In the genomic region with DNA sequence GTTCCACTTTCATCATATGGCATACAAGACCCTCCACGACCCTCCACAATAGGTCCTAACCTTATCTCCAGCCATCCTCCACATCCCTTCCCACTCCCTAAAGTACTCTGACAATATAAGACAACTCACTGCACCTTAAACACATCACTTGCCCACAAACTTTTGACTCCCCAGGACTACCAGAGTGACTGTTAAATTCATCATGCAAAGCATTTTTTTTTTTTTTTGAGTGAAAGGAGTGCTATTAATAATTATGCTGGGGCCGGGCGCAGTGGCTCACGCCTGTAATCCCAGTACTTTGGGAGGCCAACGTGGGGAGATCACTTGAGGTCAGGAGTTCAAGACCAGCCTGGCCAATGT, we compare ENCODE assay signal across 27 cellular contexts. TPM values are rescaled to one million over a fixed set of nuclear protein-coding genes. Genes with fewer than 3 reads are reported as not detected.
DNase-seq lines count a peak whose midpoint lies in the region; ATAC-seq and TF ChIP-seq lines count a peak whose summit lies in the region.
"Had no signal": no experiment of that assay in that cellular context is flagged by ENCODE, and none has a peak within 500 bp of the region (broad histone marks: within the 10 kb centered on the region; RNA-seq: fewer than 3 reads in every experiment).

No MANE protein-coding gene starts in this region.

- no peaks in the 10 kb centered on the region for H3F3A ChIP-seq in neural progenitor cell (ENCODE audit: low read depth)

- peak; percentile 58 to 60 for ATAC-seq in activated T-cell treated with anti-CD3 and anti-CD28 coated beads, Interleukin-2, amount 50 U/mL, for 72 hours (replicated peaks in 1 of 2)
- peak; percentile 51 for ATAC-seq in GM21723 (IDR thresholded peaks at IDR 0.05; ENCODE audit: unreplicated experiment)
- ATAC-seq in lower lobe of right lung, result no peak
- ATAC-seq in HG02885 (IDR thresholded peaks at IDR 0.05; ENCODE audit: poor library complexity, unreplicated experiment), result no peak
- ATAC-seq: gastrocnemius medialis; HCT116; naive thymus-derived CD4-positive, alpha-beta T cell had no signal

- H3K27ac Mint-ChIP-seq in activated T-cell treated with anti-CD3 and anti-CD28 coated beads, Interleukin-2, amount 50 U/mL, for 72 hours, result no peak overlapping the region
- H3K27ac Mint-ChIP-seq in neural progenitor cell, result peak overlapping the region; percentile 11
- H3K27ac Mint-ChIP-seq: CD4-positive, alpha-beta memory T cell; naive thymus-derived CD4-positive, alpha-beta T cell had no signal

- H3K27me3 ChIP-seq in Karpas-422 (ENCODE audit: low read length) (no peaks in the 10 kb centered on the region), neural progenitor cell (no peaks in the 10 kb centered on the region), lower lobe of right lung (ENCODE audit: low read depth) (no peaks in the 10 kb centered on the region), ascending aorta (no peaks in the 10 kb centered on the region)
- H3K27me3 ChIP-seq: gastrocnemius medialis, stomach, vagina had no signal

- peaks cover 37% of the 10 kb centered on the region for H3K4me1 Mint-ChIP-seq in activated T-cell treated with anti-CD3 and anti-CD28 coated beads, Interleukin-2, amount 50 U/mL, for 72 hours (ENCODE audit: low read depth)
- peaks cover 14% of the 10 kb centered on the region for H3K4me1 Mint-ChIP-seq in neural progenitor cell
- H3K4me1 Mint-ChIP-seq: CD4-positive, alpha-beta memory T cell had no signal

- H3K9me3 Mint-ChIP-seq in activated T-cell treated with anti-CD3 and anti-CD28 coated beads, Interleukin-2, amount 50 U/mL, for 72 hours, result peaks cover 3 to 4% of the 10 kb centered on the region in 2 donors
- peaks cover 5% of the 10 kb centered on the region for H3K9me3 Mint-ChIP-seq in neural progenitor cell

- peak overlapping the region; percentile 95 for H3K27ac ChIP-seq in Karpas-422 (ENCODE audit: low read length)
- H3K27ac ChIP-seq in neural progenitor cell, result no peak overlapping the region
- no peak overlapping the region for H3K27ac ChIP-seq in lower lobe of right lung
- H3K27ac ChIP-seq in ascending aorta, result no peak overlapping the region
- H3K27ac ChIP-seq: epithelial cell of prostate, gastrocnemius medialis, HL-60, stomach, vagina, WERI-Rb-1 had no signal

- peaks cover 2 to 5% of the 10 kb centered on the region in 2 donors for H3K36me3 Mint-ChIP-seq in activated T-cell treated with anti-CD3 and anti-CD28 coated beads, Interleukin-2, amount 50 U/mL, for 72 hours (ENCODE audit: insufficient read depth in 2 of 2)
- H3K36me3 Mint-ChIP-seq in neural progenitor cell, result peaks cover 1% of the 10 kb centered on the region
- H3K36me3 Mint-ChIP-seq: CD4-positive, alpha-beta memory T cell had no signal

- DNase-seq in activated T-cell treated with anti-CD3 and anti-CD28 coated beads, Interleukin-2, amount 50 U/mL, for 72 hours, result no peak
- no peak for DNase-seq in activated T-cell treated with anti-CD3 and anti-CD28 coated beads, Interleukin-2, amount 50 U/mL, for 1 hour
- DNase-seq in Karpas-422, result peak; percentile 92
- no peak for DNase-seq in neural progenitor cell (ENCODE audit: low spot score)
- DNase-seq in lower lobe of right lung, result no peak
- DNase-seq in ascending aorta (ENCODE audit: low spot score in 2 of 2), result no peak
- DNase-seq: CD4-positive, alpha-beta memory T cell; dermis blood vessel endothelial cell; DMS79 treated with DMSO at 0.1 percent for 48 hours; gastrocnemius medialis; KBM-7; naive thymus-derived CD4-positive, alpha-beta T cell; NCI-H1105 treated with DMSO at 0.1 percent for 48 hours; NCI-H2171; NCI-H82; posterior cingulate gyrus; small intestine; stomach; T-helper 1 cell; WERI-Rb-1 had no signal

- intact Hi-C loops in lower lobe of right lung (cut with DNase I), result no loop called here
- intact Hi-C loops in ascending aorta (cut with DNase I), result no loop called here

- H4K20me1 ChIP-seq in Karpas-422 (ENCODE audit: insufficient read depth, low read depth, low read length) (no peaks in the 10 kb centered on the region), neural progenitor cell (ENCODE audit: low read depth) (no peaks in the 10 kb centered on the region)

- H3K79me2 ChIP-seq in Karpas-422 (ENCODE audit: low read length), result peaks cover 97% of the 10 kb centered on the region
- H3K79me2 ChIP-seq in neural progenitor cell (ENCODE audit: low read depth), result no peaks in the 10 kb centered on the region

- no peaks in the 10 kb centered on the region for H3K9me2 ChIP-seq in Karpas-422 (replicated peaks; ENCODE audit: insufficient read depth, low read length)

- H3K4me1 ChIP-seq in Karpas-422 (ENCODE audit: low read length) (peaks cover 72% of the 10 kb centered on the region), neural progenitor cell (peaks cover 10% of the 10 kb centered on the region), lower lobe of right lung (no peaks in the 10 kb centered on the region), ascending aorta (peaks cover 0 to 3% of the 10 kb centered on the region in 2 donors)
- H3K4me1 ChIP-seq: gastrocnemius medialis, vagina had no signal

- H2AFZ ChIP-seq in Karpas-422 (ENCODE audit: low read length) (no peak overlapping the region), neural progenitor cell (replicated peaks) (no peak overlapping the region)

- H3K36me3 ChIP-seq in Karpas-422 (ENCODE audit: insufficient read depth, low read length) (peaks cover 32% of the 10 kb centered on the region), neural progenitor cell (no peaks in the 10 kb centered on the region), lower lobe of right lung (no peaks in the 10 kb centered on the region), ascending aorta (no peaks in the 10 kb centered on the region)
- H3K36me3 ChIP-seq: gastrocnemius medialis, stomach, vagina, WERI-Rb-1 had no signal

- TF ChIP-seq CTCF in neural progenitor cell (IDR thresholded peaks at IDR 0.05) (no peak), lower lobe of right lung (IDR thresholded peaks at IDR 0.05) (no peak), ascending aorta (IDR thresholded peaks at IDR 0.05) (no peak)

- H3K9me3 ChIP-seq in Karpas-422 (ENCODE audit: low read length), result peaks cover 6% of the 10 kb centered on the region; the same call in 1 of the 2 replicates
- no peaks in the 10 kb centered on the region for H3K9me3 ChIP-seq in neural progenitor cell (ENCODE audit: low read depth)
- peaks cover 4% of the 10 kb centered on the region for H3K9me3 ChIP-seq in lower lobe of right lung
- H3K9me3 ChIP-seq in ascending aorta, result peaks cover 0 to 5% of the 10 kb centered on the region in 2 donors
- H3K9me3 ChIP-seq: gastrocnemius medialis, vagina had no signal

- H3K4me3 ChIP-seq in Karpas-422 (ENCODE audit: low read length) (peak overlapping the region; percentile 46; the same call in 1 of the 2 replicates), neural progenitor cell (no peak overlapping the region), lower lobe of right lung (no peak overlapping the region), ascending aorta (no peak overlapping the region)
- H3K4me3 ChIP-seq: gastrocnemius medialis, lung, stomach, vagina had no signal

- peak overlapping the region in 1 of 2 donors; percentile 43 for H3K4me3 Mint-ChIP-seq in activated T-cell treated with anti-CD3 and anti-CD28 coated beads, Interleukin-2, amount 50 U/mL, for 72 hours
- H3K4me3 Mint-ChIP-seq in neural progenitor cell, result no peak overlapping the region
- H3K4me3 Mint-ChIP-seq: CD4-positive, alpha-beta memory T cell; naive thymus-derived CD4-positive, alpha-beta T cell had no signal

- H3K4me2 ChIP-seq in Karpas-422 (ENCODE audit: low read depth, low read length, poor library complexity, severe bottlenecking) (peak overlapping the region; percentile 71), neural progenitor cell (no peak overlapping the region)

- no peaks in the 10 kb centered on the region for H3K27me3 Mint-ChIP-seq in activated T-cell treated with anti-CD3 and anti-CD28 coated beads, Interleukin-2, amount 50 U/mL, for 72 hours (ENCODE audit: low read depth)
- peaks cover 8% of the 10 kb centered on the region for H3K27me3 Mint-ChIP-seq in neural progenitor cell (ENCODE audit: insufficient read depth, low read depth)
- H3K27me3 Mint-ChIP-seq: naive thymus-derived CD4-positive, alpha-beta T cell had no signal

- H3K9ac ChIP-seq in Karpas-422 (ENCODE audit: low read length), result peak overlapping the region; percentile 69
- no peak overlapping the region for H3K9ac ChIP-seq in neural progenitor cell

RNA-seq across cellular contexts. Expression of gene OSBPL10, which starts 55.8 kb away (rescaled TPM):
- 1 to 10 TPM; 2.2 to 5.1 TPM for total RNA-seq in activated T-cell treated with anti-CD3 and anti-CD28 coated beads, Interleukin-2, amount 50 U/mL, for 72 hours
- total RNA-seq in Karpas-422 (2014; rRNA removed; shearing (Covaris generic); ENCODE audit: low replicate concordance), result 87.0 and 106 TPM in 2 replicates
- total RNA-seq in neural progenitor cell (ENCODE audit: low replicate concordance), result 5.1 and 8.4 TPM in 2 replicates
- total RNA-seq in lower lobe of right lung, result 18.8 TPM
- 169 TPM for total RNA-seq in ascending aorta
- total RNA-seq: CD4-positive, alpha-beta memory T cell had no signal

RNA-seq across cellular contexts. Expression of gene ZNF860, which starts 56.3 kb away (rescaled TPM):
- total RNA-seq in activated T-cell treated with anti-CD3 and anti-CD28 coated beads, Interleukin-2, amount 50 U/mL, for 72 hours, result under 1 TPM in 1 of 2 donors, not detected in 1; 0.14 TPM
- total RNA-seq in Karpas-422 (2014; rRNA removed; shearing (Covaris generic); ENCODE audit: low replicate concordance), result 14.6 and 22.4 TPM in 2 replicates
- 0.22 and 0.43 TPM in 2 replicates for total RNA-seq in neural progenitor cell (ENCODE audit: low replicate concordance)
- 1.6 TPM for total RNA-seq in lower lobe of right lung
- total RNA-seq in ascending aorta, result 0.43 TPM
- total RNA-seq: CD4-positive, alpha-beta memory T cell had no signal

Comparison
In these comparisons a context has a peak if more than half of its experiments do, and no peak if none do; other contexts are left out.
1. ATAC-seq: peak in activated T-cell treated with anti-CD3 and anti-CD28 coated beads, Interleukin-2, amount 50 U/mL, for 72 hours (2 of 2) and GM21723 (single experiment); none in lower lobe of right lung (0 of 2) and HG02885 (single experiment).